In genomic region chr10:44300666-44301649, GRCh38 we compare ENCODE assay signal across 8 cellular contexts.
DNase-seq lines count a peak whose midpoint lies in the region; ATAC-seq, FAIRE-seq and TF ChIP-seq lines count a peak whose summit lies in the region.

No MANE protein-coding gene starts in this region.

- in situ Hi-C loops in Caki2 (cut with HindIII; ENCODE audit: low pct_unique_long_range_greater_than_20kb, low sequenced_read_pairs), result no loop called here

- peak overlapping the region; percentile 57 for H3K9ac ChIP-seq in astrocyte (ENCODE audit: low read length)

- H3K27ac Mint-ChIP-seq in astrocyte (ENCODE audit: unreplicated experiment) (peak overlapping the region; percentile 94), T-cell (no peak overlapping the region)

- H3K27me3 Mint-ChIP-seq in astrocyte (ENCODE audit: low read depth, unreplicated experiment) (no peaks in the 10 kb centered on the region), T-cell (peaks cover 0 to 9% of the 10 kb centered on the region in 2 donors)

- H4K20me1 ChIP-seq in astrocyte (ENCODE audit: insufficient read depth, low read length), result no peaks in the 10 kb centered on the region

- peaks cover 7% of the 10 kb centered on the region for H3K4me1 Mint-ChIP-seq in astrocyte (ENCODE audit: low read depth, unreplicated experiment)
- no peaks in the 10 kb centered on the region for H3K4me1 Mint-ChIP-seq in T-cell

- peak; percentile 91 for ATAC-seq in GM19395 (IDR thresholded peaks at IDR 0.05; ENCODE audit: unreplicated experiment)
- peak; percentile 93 for ATAC-seq in HG03442 (IDR thresholded peaks at IDR 0.05; ENCODE audit: unreplicated experiment)
- ATAC-seq in pancreas, result peak; percentile 95 to 98 (median 97)
- ATAC-seq in T-cell (replicated peaks in 1 of 4), result no peak

- no peak overlapping the region for H2AFZ ChIP-seq in astrocyte (ENCODE audit: low read depth, low read length)

- H3K36me3 Mint-ChIP-seq in astrocyte (ENCODE audit: low read depth, unreplicated experiment) (no peaks in the 10 kb centered on the region), T-cell (no peaks in the 10 kb centered on the region)

- no peaks in the 10 kb centered on the region for H3K9me3 ChIP-seq in astrocyte (ENCODE audit: insufficient read depth, low read depth, low read length)
- H3K9me3 ChIP-seq in pancreas, result no peaks in the 10 kb centered on the region

- POLR2A ChIA-PET in T-cell (lab: Charles Lee), result no interaction called here

- FAIRE-seq in astrocyte (lab: Jason Lieb, UNC) (peak; percentile 98), pancreas (lab: Jason Lieb, UNC) (no peak)

- DNase-seq in Caki2 (ENCODE audit: low read depth) (peak; percentile 100), astrocyte (ENCODE audit: low read depth) (peak; percentile 100), pancreas (peak; percentile 86 to 96 (median 94)), SKM-1 treated with dmso at 0.1 percent for 144 hours (lab: John Stamatoyannopoulos, UW; ENCODE audit: unreplicated experiment) (no peak), 8988T (no peak), T-cell (no peak)

- WGBS in pancreas, 2 donors, result 33% methylated on average over 7 of the region's 7 CpGs

- no peak for TF ChIP-seq CTCF in astrocyte (IDR thresholded peaks at IDR 0.05; ENCODE audit: insufficient read depth, low read depth, low read length)
- no peak for TF ChIP-seq CTCF in pancreas (IDR thresholded peaks at IDR 0.05)

- no peak overlapping the region for H3K4me3 ChIP-seq in astrocyte (ENCODE audit: insufficient read depth, low read depth, low read length)
- no peak overlapping the region for H3K4me3 ChIP-seq in pancreas

- H3K36me3 ChIP-seq in astrocyte (ENCODE audit: insufficient read depth, low read length) (no peaks in the 10 kb centered on the region), pancreas (no peaks in the 10 kb centered on the region)

- peaks cover 18% of the 10 kb centered on the region for H3K4me1 ChIP-seq in astrocyte (ENCODE audit: insufficient read depth, low read length)
- H3K4me1 ChIP-seq in pancreas, result peaks cover 0 to 7% (median 5%) of the 10 kb centered on the region in 3 donors

- H3K27me3 ChIP-seq in astrocyte (ENCODE audit: insufficient read depth, low read length), result no peaks in the 10 kb centered on the region
- H3K27me3 ChIP-seq in pancreas, result no peaks in the 10 kb centered on the region

- peak overlapping the region; percentile 48 for H3K4me3 Mint-ChIP-seq in astrocyte (ENCODE audit: unreplicated experiment)
- H3K4me3 Mint-ChIP-seq in T-cell, result no peak overlapping the region

- intact Hi-C loops in pancreas (cut with DNase I), result loop anchor here in 1 of 3 donors (10.0 kb wide), 1 partner anchor 606 kb away; no protein-coding TSS in a partner anchor

- peaks cover 5% of the 10 kb centered on the region for H3K9me3 Mint-ChIP-seq in astrocyte (ENCODE audit: unreplicated experiment)
- H3K9me3 Mint-ChIP-seq in T-cell, result peaks cover 0 to 4% (median 0%) of the 10 kb centered on the region in 3 donors

- H3K4me2 ChIP-seq in astrocyte (ENCODE audit: low read length), result peak overlapping the region; percentile 26

- no peaks in the 10 kb centered on the region for H3K79me2 ChIP-seq in astrocyte (ENCODE audit: insufficient read depth, low read length)

- H3K27ac ChIP-seq in astrocyte (ENCODE audit: low read depth, low read length), result peak overlapping the region; percentile 84
- H3K27ac ChIP-seq in pancreas, result peak overlapping the region in 3 of 4 donors; percentile 3 to 69 (median 56)

- CTCF ChIA-PET in T-cell (lab: Charles Lee), result no interaction called here

Comparison
In these comparisons a context has a peak if more than half of its experiments do, and no peak if none do; other contexts are left out.
1. DNase-seq: peak in Caki2 (single experiment), astrocyte (single experiment) and pancreas (6 of 6); none in SKM-1 treated with dmso at 0.1 percent for 144 hours (single experiment), 8988T (single experiment) and T-cell (0 of 34).
2. ATAC-seq: peak in GM19395 (single experiment), HG03442 (single experiment) and pancreas (4 of 4); none in T-cell (0 of 4).